13 cellular contexts compared by ENCODE assay signal in the genomic region with DNA sequence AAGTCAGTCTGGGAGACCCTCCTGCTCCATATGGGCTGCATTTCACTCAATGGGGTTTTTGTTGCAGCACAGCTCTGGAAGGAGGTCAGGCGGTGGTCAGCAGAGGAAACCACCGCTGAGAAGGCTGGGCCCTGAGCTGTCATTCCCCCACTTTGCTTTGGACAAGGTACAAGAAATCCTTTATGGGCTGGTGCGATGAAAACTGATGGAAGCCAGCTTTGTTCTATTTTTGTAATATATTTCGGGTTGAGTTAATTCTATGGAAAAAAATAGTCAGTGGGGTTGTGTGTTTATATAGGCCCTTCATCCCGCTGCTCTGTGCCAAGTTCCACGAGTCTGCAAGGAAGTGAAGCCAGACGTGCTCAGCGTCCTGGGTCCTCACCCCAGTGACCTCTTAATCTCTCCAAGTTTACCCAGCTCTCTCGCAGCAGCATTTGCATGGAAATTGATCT.
DNase-seq lines count a peak whose midpoint lies in the region; ATAC-seq and TF ChIP-seq lines count a peak whose summit lies in the region.
"Had no signal": no experiment of that assay in that cellular context is flagged by ENCODE, and none has a peak within 500 bp of the region (broad histone marks: within the 10 kb centered on the region; RNA-seq: fewer than 3 reads in every experiment).

No MANE protein-coding gene starts in this region.

- H3K4me1 Mint-ChIP-seq in brain, result peaks cover 42% of the 10 kb centered on the region
- H3K4me1 Mint-ChIP-seq: activated B cell treated with CpG ODN at 0.5 μM for 24 hours had no signal

- H3K4me3 ChIP-seq in heart left ventricle (no peak overlapping the region), left ventricle myocardium inferior (no peak overlapping the region), thyroid gland (replicated peaks in 1 of 3) (no peak overlapping the region), upper lobe of right lung (no peak overlapping the region)
- H3K4me3 ChIP-seq: dorsolateral prefrontal cortex, K562 had no signal

- H3K36me3 Mint-ChIP-seq in brain, result no peaks in the 10 kb centered on the region

- H3K27me3 ChIP-seq in heart left ventricle, result no peaks in the 10 kb centered on the region
- H3K27me3 ChIP-seq in left ventricle myocardium inferior (ENCODE audit: low read depth), result no peaks in the 10 kb centered on the region
- no peaks in the 10 kb centered on the region for H3K27me3 ChIP-seq in thyroid gland
- H3K27me3 ChIP-seq in upper lobe of right lung, result peaks cover 9% of the 10 kb centered on the region

- H3K27ac Mint-ChIP-seq in brain, result peak overlapping the region in 4 of 5 experiments; percentile 42 to 61 (median 55)
- H3K27ac Mint-ChIP-seq: activated B cell treated with CpG ODN at 0.5 μM for 24 hours had no signal

- intact Hi-C loops in heart left ventricle (cut with DNase I) (no loop called here), left ventricle myocardium inferior (cut with micrococcal nuclease) (no loop called here), thyroid gland (cut with DNase I) (no loop called here), upper lobe of right lung (cut with DNase I) (no loop called here)

- TF ChIP-seq POLR2A in heart left ventricle (IDR thresholded peaks at IDR 0.05) (no peak), thyroid gland (IDR thresholded peaks at IDR 0.05) (no peak)

- TF ChIP-seq CTCF in heart left ventricle (IDR thresholded peaks at IDR 0.05), result no peak
- TF ChIP-seq CTCF in left ventricle myocardium inferior (IDR thresholded peaks at IDR 0.05; ENCODE audit: borderline replicate concordance), result no peak
- no peak for TF ChIP-seq CTCF in brain (conservative IDR thresholded peaks at IDR 0.05)
- TF ChIP-seq CTCF in thyroid gland (IDR thresholded peaks at IDR 0.05), result no peak
- no peak for TF ChIP-seq CTCF in upper lobe of right lung (IDR thresholded peaks at IDR 0.05)

- peaks cover 0 to 2% (median 0%) of the 10 kb centered on the region in 5 experiments for H3K9me3 Mint-ChIP-seq in brain
- H3K9me3 Mint-ChIP-seq: activated B cell treated with CpG ODN at 0.5 μM for 24 hours had no signal

- H3K9me3 ChIP-seq in heart left ventricle, result no peaks in the 10 kb centered on the region
- peaks cover 4% of the 10 kb centered on the region for H3K9me3 ChIP-seq in left ventricle myocardium inferior (replicated peaks)
- no peaks in the 10 kb centered on the region for H3K9me3 ChIP-seq in thyroid gland
- H3K9me3 ChIP-seq in upper lobe of right lung, result no peaks in the 10 kb centered on the region

- no peaks in the 10 kb centered on the region for H3K27me3 Mint-ChIP-seq in brain

- WGBS in heart left ventricle, 4 donors, result 13 to 29% (median 17%) methylated on average over 9 of the region's 9 CpGs
- WGBS in thyroid gland, 2 donors, result 24 to 29% methylated on average over 9 of the region's 9 CpGs

- ATAC-seq in heart left ventricle (peak in 3 of 4 donors; percentile 41 to 50 (median 46)), GM19397 (IDR thresholded peaks at IDR 0.05; ENCODE audit: unreplicated experiment) (no peak), HG03521 (IDR thresholded peaks at IDR 0.05; ENCODE audit: unreplicated experiment) (no peak), upper lobe of right lung (no peak)
- ATAC-seq: K562 had no signal

- H3K27ac ChIP-seq in heart left ventricle, result no peak overlapping the region
- H3K27ac ChIP-seq in left ventricle myocardium inferior (replicated peaks), result no peak overlapping the region
- H3K27ac ChIP-seq in thyroid gland, result no peak overlapping the region
- H3K27ac ChIP-seq in upper lobe of right lung, result no peak overlapping the region
- H3K27ac ChIP-seq: dorsolateral prefrontal cortex had no signal

- H3K4me1 ChIP-seq in heart left ventricle (peaks cover 0 to 21% (median 10%) of the 10 kb centered on the region in 12 donors), left ventricle myocardium inferior (peaks cover 21% of the 10 kb centered on the region), thyroid gland (no peaks in the 10 kb centered on the region), upper lobe of right lung (no peaks in the 10 kb centered on the region)

- DNase-seq in heart left ventricle (peak in 2 of 5 donors; percentile 14 to 27), left ventricle myocardium inferior (no peak), iris pigment epithelial cell (ENCODE audit: low read depth) (peak; percentile 47), thyroid gland (peak; percentile 2 to 4), upper lobe of right lung (no peak)
- DNase-seq: activated B cell treated with CpG ODN at 0.5 μM for 24 hours, dorsolateral prefrontal cortex, NCI-H1694, NCI-H524 had no signal

- H3K36me3 ChIP-seq in heart left ventricle (no peaks in the 10 kb centered on the region), left ventricle myocardium inferior (no peaks in the 10 kb centered on the region), thyroid gland (no peaks in the 10 kb centered on the region), upper lobe of right lung (no peaks in the 10 kb centered on the region)

- H3K4me3 Mint-ChIP-seq in brain, result peak overlapping the region in 4 of 5 experiments; percentile 9 to 52 (median 27)
- H3K4me3 Mint-ChIP-seq: activated B cell treated with CpG ODN at 0.5 μM for 24 hours had no signal

Comparison
In these comparisons a context has a peak if more than half of its experiments do, and no peak if none do; other contexts are left out.
1. ATAC-seq: peak in heart left ventricle (3 of 4); none in GM19397 (single experiment), HG03521 (single experiment) and upper lobe of right lung (single experiment).
2. DNase-seq: peak in iris pigment epithelial cell (single experiment) and thyroid gland (2 of 2); none in left ventricle myocardium inferior (single experiment) and upper lobe of right lung (single experiment).